ENCODE assay signal across 17 cellular contexts in genomic region chr11:130672911-130673310, GRCh38.
DNase-seq lines count a peak whose midpoint lies in the region; ATAC-seq and TF ChIP-seq lines count a peak whose summit lies in the region.
"Had no signal": no experiment of that assay in that cellular context is flagged by ENCODE, and none has a peak within 500 bp of the region (broad histone marks: within the 10 kb centered on the region; RNA-seq: fewer than 3 reads in every experiment).

No MANE protein-coding gene starts in this region.

- no peak overlapping the region for H3K4me3 ChIP-seq in SK-N-SH (ENCODE audit: low read depth in 2 of 2, low read length in 1 of 2)
- no peak overlapping the region for H3K4me3 ChIP-seq in mammary epithelial cell (replicated peaks in 1 of 3; ENCODE audit: insufficient read depth in 1 of 3, low read depth in 2 of 3, low read length in 3 of 3)
- H3K4me3 ChIP-seq in muscle layer of colon (ENCODE audit: low read depth in 1 of 2, low read length in 2 of 2): no peak overlapping the region
- no peak overlapping the region for H3K4me3 ChIP-seq in transverse colon
- H3K4me3 ChIP-seq: GM12878, lung, skin epidermis had no signal

- no TSS peak for BruUV-seq in mammary epithelial cell (replicated peaks; lab: Mats Ljungman, UMichigan)

- WGBS in SK-N-SH (ENCODE audit: low lambda C conversion rate): 82% methylated on average over 3 of the region's 5 CpGs
- 67% methylated on average over 3 of the region's 5 CpGs for WGBS in mammary epithelial cell (ENCODE audit: low coverage, missing lambda C conversion rate)
- 87% methylated on average over 5 of the region's 5 CpGs; no CpG with 5 or more reads in 1 of the 2 donors for WGBS in transverse colon (ENCODE audit: low coverage in 1 of 2), 2 donors

- dilution Hi-C loops in mammary epithelial cell (cut with HindIII; ENCODE audit: low sequenced_read_pairs): no loop called here

- H3K36me3 ChIP-seq in SK-N-SH (replicated peaks in 1 of 2; ENCODE audit: control insufficient read depth in 1 of 2, insufficient read depth in 2 of 2, low read length in 1 of 2) (no peaks in the 10 kb centered on the region), mammary epithelial cell (ENCODE audit: insufficient read depth, low read length) (no peaks in the 10 kb centered on the region), muscle layer of colon (ENCODE audit: insufficient read depth, low read length) (no peaks in the 10 kb centered on the region), transverse colon (no peaks in the 10 kb centered on the region)

- no peaks in the 10 kb centered on the region for H3K79me2 ChIP-seq in SK-N-SH (ENCODE audit: insufficient read depth)
- H3K79me2 ChIP-seq in mammary epithelial cell (ENCODE audit: insufficient read depth, low read length): no peaks in the 10 kb centered on the region

- no peaks in the 10 kb centered on the region for H3K27me3 ChIP-seq in SK-N-SH (ENCODE audit: insufficient read depth)
- H3K27me3 ChIP-seq in mammary epithelial cell (ENCODE audit: insufficient read depth, low read length): no peaks in the 10 kb centered on the region
- H3K27me3 ChIP-seq in muscle layer of colon (ENCODE audit: control insufficient read depth in 1 of 2, insufficient read depth in 2 of 2, low read length in 2 of 2): no peaks in the 10 kb centered on the region
- no peaks in the 10 kb centered on the region for H3K27me3 ChIP-seq in transverse colon

- peaks cover 8% of the 10 kb centered on the region for H3F3A ChIP-seq in SK-N-SH (replicated peaks; ENCODE audit: insufficient read depth)

- H3K9me3 ChIP-seq in SK-N-SH (no peaks in the 10 kb centered on the region), mammary epithelial cell (replicated peaks; ENCODE audit: insufficient read depth, low read length) (no peaks in the 10 kb centered on the region), muscle layer of colon (ENCODE audit: low read length) (no peaks in the 10 kb centered on the region), transverse colon (no peaks in the 10 kb centered on the region)

- TF ChIP-seq EP300 in SK-N-SH (IDR thresholded peaks at IDR 0.05; ENCODE audit: borderline replicate concordance in 1 of 2, low read depth in 1 of 2, low read length in 1 of 2) (no peak), transverse colon (IDR thresholded peaks at IDR 0.05; ENCODE audit: low read depth) (no peak)

- H2AFZ ChIP-seq in SK-N-SH (ENCODE audit: low read depth): no peak overlapping the region
- no peak overlapping the region for H2AFZ ChIP-seq in mammary epithelial cell (ENCODE audit: low read depth, low read length)

- H3K27ac ChIP-seq in SK-N-SH (ENCODE audit: low read depth in 2 of 2, low read length in 1 of 2) (peak overlapping the region in 1 of 2 experiments; percentile 80; a peak in 2 of 4 replicates), mammary epithelial cell (ENCODE audit: insufficient read depth, low read depth, low read length) (no peak overlapping the region), muscle layer of colon (ENCODE audit: low read depth, low read length) (peak overlapping the region; percentile 65), transverse colon (peak overlapping the region; percentile 39 to 75 (median 58))

- POLR2A ChIA-PET in SK-N-SH (lab: Yijun Ruan, JAX): no interaction called here

- H3K9ac ChIP-seq in SK-N-SH: peak overlapping the region; percentile 35; the same call in 1 of the 2 replicates
- no peak overlapping the region for H3K9ac ChIP-seq in mammary epithelial cell (ENCODE audit: insufficient read depth, low read length)
- no peak overlapping the region for H3K9ac ChIP-seq in muscle layer of colon (ENCODE audit: low read length)

- intact Hi-C loops in mammary epithelial cell (cut with micrococcal nuclease): loop anchor here (2.0 kb wide), 1 partner anchor 36 kb away; no protein-coding TSS in a partner anchor
- intact Hi-C loops in transverse colon (cut with DNase I; ENCODE audit: low total_unique reads): no loop called here

- no peaks in the 10 kb centered on the region for H3K9me2 ChIP-seq in SK-N-SH

- H3K4me1 ChIP-seq in SK-N-SH (ENCODE audit: control insufficient read depth in 1 of 2, insufficient read depth in 2 of 2, low read depth in 1 of 2, low read length in 1 of 2) (peaks cover 0 to 25% of the 10 kb centered on the region in 2 experiments; a peak in 2 of 4 replicates), mammary epithelial cell (ENCODE audit: insufficient read depth, low read length) (peaks cover 33% of the 10 kb centered on the region), muscle layer of colon (ENCODE audit: insufficient read depth, low read length) (peaks cover 74% of the 10 kb centered on the region), transverse colon (peaks cover 4 to 35% (median 9%) of the 10 kb centered on the region in 4 donors)

- CTCF ChIA-PET in SK-N-SH (lab: Yijun Ruan, JAX) (no interaction called here), mammary epithelial cell (lab: Charles Lee; ENCODE audit: low non-redundant PET) (no interaction called here)

- ATAC-seq in SK-N-SH treated with all-trans-retinoic acid at 6 μM for 48 hours: no peak
- ATAC-seq in HG02759 (IDR thresholded peaks at IDR 0.05; ENCODE audit: unreplicated experiment): no peak
- ATAC-seq in GM21515 (IDR thresholded peaks at IDR 0.05; ENCODE audit: unreplicated experiment): no peak
- ATAC-seq in HG03108 (IDR thresholded peaks at IDR 0.05; ENCODE audit: unreplicated experiment): no peak
- ATAC-seq: activated T-helper 17 cell treated with anti-CD3 and anti-CD28 coated beads, Interleukin-2, amount 50 U/mL, for 72 hours; GM12878; stimulated activated memory B cell treated with anti-CD40 and anti-IgM and Interleukin-4, amounts not matched to agents 10 μg/mL and 1 μg/mL and 100 μg/mL, for 72 hours had no signal

- no peak for TF ChIP-seq CTCF in SK-N-SH (IDR thresholded peaks at IDR 0.05)
- no peak for TF ChIP-seq CTCF in mammary epithelial cell (conservative IDR thresholded peaks at IDR 0.05 in 1 of 2, IDR thresholded peaks at IDR 0.05 in 1 of 2; ENCODE audit: extremely low read depth in 1 of 2, insufficient read depth in 1 of 2, low read depth in 1 of 2, low read length in 2 of 2)
- TF ChIP-seq CTCF in transverse colon (IDR thresholded peaks at IDR 0.05): no peak

- no peak for TF ChIP-seq POLR2A in transverse colon (IDR thresholded peaks at IDR 0.05)

- in situ Hi-C loops in mammary epithelial cell (cut with MboI; ENCODE audit: low sequenced_read_pairs in 2 of 2) (no loop called here), transverse colon (cut with MboI; ENCODE audit: low pct_ligation_motif_present in 1 of 4, low pct_unique_long_range_greater_than_20kb in 1 of 4, low sequenced_read_pairs in 3 of 4) (loop anchor here in 1 of 4 donors (25.0 kb wide), 1 partner anchor 236 kb away; the partner anchor contains the start of genes ADAMTS15 and ADAMTS8)

- no peaks in the 10 kb centered on the region for H4K20me1 ChIP-seq in SK-N-SH (ENCODE audit: insufficient read depth)
- H4K20me1 ChIP-seq in mammary epithelial cell (ENCODE audit: insufficient read depth, low read length): no peaks in the 10 kb centered on the region

- DNase-seq in SK-N-SH: no peak
- DNase-seq in mammary epithelial cell: peak; percentile 51
- DNase-seq in transverse colon: no peak
- DNase-seq: 8988T; CD4-positive, alpha-beta T cell; KG1; NCI-H446 had no signal

- no peak for TF ChIP-seq RAD21 in SK-N-SH (IDR thresholded peaks at IDR 0.05; ENCODE audit: low read length)

- peak overlapping the region; percentile 32; the same call in 1 of the 2 replicates for H3K4me2 ChIP-seq in SK-N-SH
- H3K4me2 ChIP-seq in mammary epithelial cell (ENCODE audit: insufficient read depth, low read depth, low read length): no peak overlapping the region

TF ChIP-seq in SK-N-SH, 30 proteins besides CTCF, POLR2A, EP300 and RAD21 (continues in another document):
- TF ChIP-seq TCF12 (IDR thresholded peaks at IDR 0.05): peak; percentile 39; the same call in 1 of the 2 replicates
- TF ChIP-seq ZBTB33 (IDR thresholded peaks at IDR 0.05; ENCODE audit: borderline replicate concordance, low read depth): no peak
- TF ChIP-seq JUND (IDR thresholded peaks at IDR 0.05): no peak; the same call in 1 of the 2 replicates
- TF ChIP-seq POLR2AphosphoS5 (IDR thresholded peaks at IDR 0.05; ENCODE audit: low read depth, low read length): no peak

TF ChIP-seq in SK-N-SH treated with all-trans-retinoic acid at 6 μM for 48 hours, 23 proteins besides CTCF, POLR2A, EP300 and RAD21 (continues in another document):
- TF ChIP-seq ZFP30 (CRISPR knock-in tag; IDR thresholded peaks at IDR 0.05) (no peak), ZFP3 (CRISPR knock-in tag; IDR thresholded peaks at IDR 0.05) (no peak), PATZ1 (CRISPR knock-in tag; IDR thresholded peaks at IDR 0.05; ENCODE audit: borderline replicate concordance) (no peak), ISL1 (CRISPR knock-in tag; IDR thresholded peaks at IDR 0.05) (no peak), GLIS3 (CRISPR knock-in tag; IDR thresholded peaks at IDR 0.05) (no peak), TCF4 (CRISPR knock-in tag; IDR thresholded peaks at IDR 0.05; ENCODE audit: borderline replicate concordance) (no peak), OSR1 (CRISPR knock-in tag; IDR thresholded peaks at IDR 0.05) (no peak), ZNF70 (CRISPR knock-in tag; IDR thresholded peaks at IDR 0.05) (no peak), ZNF8 (CRISPR knock-in tag; IDR thresholded peaks at IDR 0.05) (no peak), TOX (CRISPR knock-in tag; IDR thresholded peaks at IDR 0.05; ENCODE audit: borderline replicate concordance) (no peak)
